In genomic region chr12:46373303-46374182, GRCh38 we compare ENCODE assay signal across 8 cellular contexts. TPM values are rescaled to one million over a fixed set of nuclear protein-coding genes. Genes with fewer than 3 reads are reported as not detected.
DNase-seq lines count a peak whose midpoint lies in the region; ATAC-seq lines count a peak whose summit lies in the region.

No MANE protein-coding gene starts in this region.

- H3K27ac Mint-ChIP-seq in IgD-negative memory B cell = peak overlapping the region; percentile 93 to 100 (median 99)

- H3K4me1 Mint-ChIP-seq in IgD-negative memory B cell = peaks cover 19 to 34% (median 32%) of the 10 kb centered on the region in 3 donors

- H3K4me3 Mint-ChIP-seq in IgD-negative memory B cell = peak overlapping the region; percentile 93 to 100 (median 100)

- H3K27me3 Mint-ChIP-seq in IgD-negative memory B cell = no peaks in the 10 kb centered on the region

- DNase-seq in COR-L47 (lab: John Stamatoyannopoulos, UW) = peak; percentile 31
- peak; percentile 61 for DNase-seq in UCSD-AML1 (lab: John Stamatoyannopoulos, UW; ENCODE audit: unreplicated experiment)
- DNase-seq in central memory CD4-positive, alpha-beta T cell = peak; percentile 37
- peak; percentile 55 to 68 for DNase-seq in left colon
- peak; percentile 13 for DNase-seq in stimulated activated CD4-positive, alpha-beta T cell treated with anti-CD3 and anti-CD28 coated beads, Interleukin-2, amount 100 ng/mL, for 4 hours (ENCODE audit: low read depth)

- intact Hi-C loops in left colon (cut with DNase I, micrococcal nuclease) = no loop called here

- H3K9me3 Mint-ChIP-seq in IgD-negative memory B cell = peaks cover 0 to 2% (median 0%) of the 10 kb centered on the region in 3 donors

- ATAC-seq in left colon = peak; percentile 7
- no peak for ATAC-seq in HG02885 (IDR thresholded peaks at IDR 0.05; ENCODE audit: poor library complexity, unreplicated experiment)
- ATAC-seq in HG03025 (IDR thresholded peaks at IDR 0.05; ENCODE audit: low FRiP score, unreplicated experiment) = no peak

- peaks cover 3% of the 10 kb centered on the region for H3K36me3 Mint-ChIP-seq in IgD-negative memory B cell

RNA-seq across cellular contexts. Expression of gene SLC38A2, which starts 1.0 kb away (rescaled TPM):
- 51.1 TPM for polyA plus RNA-seq in IgD-negative memory B cell
- 100 to 1,000 TPM; 128 to 220 TPM for total RNA-seq in left colon
